8 cellular contexts compared by ENCODE assay signal in genomic region chr18:79400591-79401381, GRCh38. TPM values are rescaled to one million over a fixed set of nuclear protein-coding genes. Genes with fewer than 3 reads are reported as not detected.
A peak's percentile ranks its signal among the peaks of the same experiment; 100 is the strongest.
DNase-seq lines count a peak whose midpoint lies in the region; ATAC-seq and TF ChIP-seq lines count a peak whose summit lies in the region.

No MANE protein-coding gene starts in this region.

- H3K36me3 ChIP-seq in ES-I3 (ENCODE audit: insufficient read depth, low read length) (no peaks in the 10 kb centered on the region), NT2/D1 (ENCODE audit: insufficient read depth, insufficient read length, low read length) (no peaks in the 10 kb centered on the region), liver (ENCODE audit: control insufficient read depth in 4 of 4, insufficient read depth in 3 of 4, low read depth in 1 of 4, low read length in 3 of 4) (no peaks in the 10 kb centered on the region), stomach smooth muscle (ENCODE audit: control insufficient read depth in 2 of 2, insufficient read depth in 2 of 2, low read length in 2 of 2) (no peaks in the 10 kb centered on the region)

- no peak for DNase-seq in NT2/D1 (ENCODE audit: low read depth, low spot score)
- DNase-seq in astrocyte of the hippocampus (ENCODE audit: low read depth, low spot score): peak; percentile 26
- no peak for DNase-seq in cerebellar cortex (ENCODE audit: low spot score)
- DNase-seq in caudate nucleus (lab: John Stamatoyannopoulos, UW): no peak

- H3K9me3 ChIP-seq in ES-I3 (ENCODE audit: control insufficient read depth, insufficient read depth, low read length) (no peaks in the 10 kb centered on the region), NT2/D1 (ENCODE audit: insufficient read depth, low read length) (no peaks in the 10 kb centered on the region), liver (ENCODE audit: control insufficient read depth in 4 of 4, low read length in 3 of 4) (no peaks in the 10 kb centered on the region), stomach smooth muscle (ENCODE audit: control insufficient read depth in 2 of 2, low read length in 2 of 2) (no peaks in the 10 kb centered on the region)

- peaks cover 1% of the 10 kb centered on the region; the same call in 1 of the 2 replicates for H3K4me1 ChIP-seq in ES-I3 (ENCODE audit: insufficient read depth, low read length)
- H3K4me1 ChIP-seq in NT2/D1 (ENCODE audit: insufficient read depth, insufficient read length): peaks cover 7% of the 10 kb centered on the region
- peaks cover 12 to 32% (median 13%) of the 10 kb centered on the region in 4 donors for H3K4me1 ChIP-seq in liver (ENCODE audit: control insufficient read depth in 4 of 4, insufficient read depth in 4 of 4, low read length in 3 of 4)
- H3K4me1 ChIP-seq in stomach smooth muscle (ENCODE audit: control insufficient read depth, insufficient read depth, low read length): peaks cover 67% of the 10 kb centered on the region

- H3K27ac ChIP-seq in liver (ENCODE audit: low read depth in 1 of 2, low read length in 2 of 2) (peak overlapping the region in 1 of 2 donors; percentile 50), stomach smooth muscle (ENCODE audit: low read length) (peak overlapping the region; percentile 31), caudate nucleus (ENCODE audit: low read depth, low read length) (no peak overlapping the region)

- TF ChIP-seq CTCF in liver (IDR thresholded peaks at IDR 0.05; ENCODE audit: low read depth, low read length, missing input control): no peak

- H3K27me3 ChIP-seq in NT2/D1 (ENCODE audit: insufficient read depth, insufficient read length): peaks cover 36% of the 10 kb centered on the region
- peaks cover 0 to 8% (median 0%) of the 10 kb centered on the region in 4 donors for H3K27me3 ChIP-seq in liver (ENCODE audit: control insufficient read depth in 4 of 4, insufficient read depth in 4 of 4, low read length in 3 of 4)
- H3K27me3 ChIP-seq in stomach smooth muscle (ENCODE audit: control insufficient read depth in 1 of 2, insufficient read depth in 2 of 2, low read length in 2 of 2): no peaks in the 10 kb centered on the region

- no peak for TF ChIP-seq RAD21 in liver (IDR thresholded peaks at IDR 0.05)

- ATAC-seq in HG03342 (IDR thresholded peaks at IDR 0.05; ENCODE audit: unreplicated experiment): no peak

- H3K4me3 ChIP-seq in NT2/D1 (ENCODE audit: insufficient read length, low read depth): peak overlapping the region; percentile 53
- peak overlapping the region in 2 of 3 donors; percentile 39 to 75 for H3K4me3 ChIP-seq in liver (ENCODE audit: low read depth in 1 of 3, low read length in 3 of 3)
- H3K4me3 ChIP-seq in stomach smooth muscle (ENCODE audit: low read length in 2 of 2): peak overlapping the region; percentile 35 to 61

- H3K9ac ChIP-seq in ES-I3 (ENCODE audit: low read depth, low read length) (peak overlapping the region; percentile 53; the same call in 1 of the 2 replicates), NT2/D1 (ENCODE audit: insufficient read length, low read depth) (peak overlapping the region; percentile 56), liver (ENCODE audit: low read depth in 1 of 2, low read length in 2 of 2) (no peak overlapping the region), stomach smooth muscle (ENCODE audit: low read length in 2 of 2) (no peak overlapping the region)

- WGBS in liver: 32% methylated on average over 52 of the region's 58 CpGs

TF ChIP-seq in liver, 16 proteins besides CTCF, POLR2A, EP300 and RAD21:
- TF ChIP-seq, protein P1, sequence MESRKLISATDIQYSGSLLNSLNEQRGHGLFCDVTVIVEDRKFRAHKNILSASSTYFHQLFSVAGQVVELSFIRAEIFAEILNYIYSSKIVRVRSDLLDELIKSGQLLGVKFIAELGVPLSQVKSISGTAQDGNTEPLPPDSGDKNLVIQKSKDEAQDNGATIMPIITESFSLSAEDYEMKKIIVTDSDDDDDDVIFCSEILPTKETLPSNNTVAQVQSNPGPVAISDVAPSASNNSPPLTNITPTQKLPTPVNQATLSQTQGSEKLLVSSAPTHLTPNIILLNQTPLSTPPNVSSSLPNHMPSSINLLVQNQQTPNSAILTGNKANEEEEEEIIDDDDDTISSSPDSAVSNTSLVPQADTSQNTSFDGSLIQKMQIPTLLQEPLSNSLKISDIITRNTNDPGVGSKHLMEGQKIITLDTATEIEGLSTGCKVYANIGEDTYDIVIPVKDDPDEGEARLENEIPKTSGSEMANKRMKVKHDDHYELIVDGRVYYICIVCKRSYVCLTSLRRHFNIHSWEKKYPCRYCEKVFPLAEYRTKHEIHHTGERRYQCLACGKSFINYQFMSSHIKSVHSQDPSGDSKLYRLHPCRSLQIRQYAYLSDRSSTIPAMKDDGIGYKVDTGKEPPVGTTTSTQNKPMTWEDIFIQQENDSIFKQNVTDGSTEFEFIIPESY (IDR thresholded peaks at IDR 0.05): no peak
- TF ChIP-seq SP1 (IDR thresholded peaks at IDR 0.05) (no peak), GABPA (IDR thresholded peaks at IDR 0.05 in 1 of 2, conservative IDR thresholded peaks at IDR 0.05 in 1 of 2) (no peak), FOXA2 (IDR thresholded peaks at IDR 0.05) (no peak), JUND (IDR thresholded peaks at IDR 0.05) (no peak), TAF1 (conservative IDR thresholded peaks at IDR 0.05) (no peak), RXRA (IDR thresholded peaks at IDR 0.05) (no peak), EGR1 (IDR thresholded peaks at IDR 0.05; ENCODE audit: low read depth in 2 of 2) (no peak), REST (IDR thresholded peaks at IDR 0.05) (no peak), NR2F2 (IDR thresholded peaks at IDR 0.05) (no peak)

RNA-seq across cellular contexts. Expression of gene NFATC1, which starts 5.1 kb away (rescaled TPM):
- 1 to 10 TPM; 1.6 to 2.2 TPM for total RNA-seq in liver
- polyA plus RNA-seq in liver: 1 to 10 TPM in 1 of 2 donors, under 1 TPM in 1; 0.57 to 1.1 TPM

Comparison
In these comparisons a context has a peak if more than half of its experiments do, and no peak if none do; other contexts are left out.
1. H3K9ac ChIP-seq: peak in ES-I3 (single experiment) and NT2/D1 (single experiment); none in liver (0 of 2) and stomach smooth muscle (0 of 2).
2. Peak in every context shown above with its lines, with median percentiles within 50 percentile points of each other: H3K4me3 ChIP-seq.